8 cellular contexts compared by ENCODE assay signal in the genomic region with DNA sequence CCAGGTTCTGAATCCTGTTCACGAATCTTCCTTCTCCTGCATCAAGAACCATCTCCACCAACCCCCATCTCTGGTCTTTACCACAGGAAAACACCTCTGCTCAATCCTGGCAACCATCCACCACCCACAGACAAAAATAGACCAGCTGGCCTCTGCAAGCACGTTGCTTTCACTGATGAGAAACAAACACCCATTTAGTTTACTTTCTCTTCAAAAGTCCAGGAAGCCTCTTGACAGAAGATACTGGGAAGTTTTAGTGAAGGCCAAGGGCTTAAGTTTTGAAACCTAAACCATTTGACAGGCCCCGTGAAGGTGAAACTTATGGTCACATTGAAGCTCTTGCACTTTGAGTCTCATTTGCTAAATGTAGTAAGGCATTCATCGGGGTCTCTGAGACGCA.
DNase-seq lines count a peak whose midpoint lies in the region; TF ChIP-seq lines count a peak whose summit lies in the region.

No MANE protein-coding gene starts in this region.

- H3K4me3 Mint-ChIP-seq in HFFc6 (no peak overlapping the region), endodermal cell (no peak overlapping the region)

- H3K27me3 ChIP-seq in OCI-LY3 (ENCODE audit: low read depth, low read length) = no peaks in the 10 kb centered on the region
- H3K27me3 ChIP-seq in endodermal cell (ENCODE audit: control insufficient read depth, insufficient read depth, low read length, poor library complexity, severe bottlenecking) = no peaks in the 10 kb centered on the region

- H3K79me2 ChIP-seq in OCI-LY3 (ENCODE audit: low read length) = no peaks in the 10 kb centered on the region

- H3K36me3 ChIP-seq in OCI-LY3 (replicated peaks; ENCODE audit: low read depth, low read length) (no peaks in the 10 kb centered on the region), endodermal cell (ENCODE audit: control insufficient read depth, insufficient read depth, low read length) (no peaks in the 10 kb centered on the region)

- no peak overlapping the region for H2AFZ ChIP-seq in OCI-LY3 (ENCODE audit: low read depth, low read length)

- H3K4me2 ChIP-seq in OCI-LY3 (ENCODE audit: low read length) = peak overlapping the region; percentile 25; the same call in 1 of the 2 replicates

- no peaks in the 10 kb centered on the region for H3K36me3 Mint-ChIP-seq in HFFc6 (ENCODE audit: low read depth)
- no peaks in the 10 kb centered on the region for H3K36me3 Mint-ChIP-seq in endodermal cell (ENCODE audit: low read depth)

- no peak overlapping the region for H3K27ac ChIP-seq in OCI-LY3 (ENCODE audit: low read length)
- no peak overlapping the region for H3K27ac ChIP-seq in endodermal cell (ENCODE audit: low read depth, low read length)

- no peak overlapping the region for H3K9ac ChIP-seq in OCI-LY3 (ENCODE audit: low read length)
- no peak overlapping the region for H3K9ac ChIP-seq in endodermal cell (ENCODE audit: extremely low read depth, low read length, poor library complexity, severe bottlenecking)

- H3K9me3 Mint-ChIP-seq in HFFc6 (no peaks in the 10 kb centered on the region), endodermal cell (no peaks in the 10 kb centered on the region)

- no peak overlapping the region for H3K27ac Mint-ChIP-seq in HFFc6
- no peak overlapping the region for H3K27ac Mint-ChIP-seq in endodermal cell

- no peaks in the 10 kb centered on the region for H4K20me1 ChIP-seq in OCI-LY3 (ENCODE audit: insufficient read depth, low read length)

- no peak overlapping the region for H3K4me3 ChIP-seq in OCI-LY3 (ENCODE audit: low read length)
- H3K4me3 ChIP-seq in fibroblast of the aortic adventitia (ENCODE audit: low read depth, low read length) = no peak overlapping the region
- no peak overlapping the region for H3K4me3 ChIP-seq in endodermal cell (ENCODE audit: low read length)

- DNase-seq in DMS79 treated with DMSO at 0.1 percent for 48 hours (lab: John Stamatoyannopoulos, UW) (peak; percentile 33), DMS79 (lab: John Stamatoyannopoulos, UW) (no peak), HFFc6 (peak; percentile 30), fibroblast of the aortic adventitia (ENCODE audit: low read depth) (peak; percentile 69), endodermal cell (no peak), SKM-1 treated with dmso at 0.1 percent for 144 hours (lab: John Stamatoyannopoulos, UW; ENCODE audit: unreplicated experiment) (no peak)
- no peak for DNase-seq in effector CD4-positive, alpha-beta T cell

- H3K4me1 Mint-ChIP-seq in HFFc6 (ENCODE audit: low read depth) (peaks cover 30% of the 10 kb centered on the region), endodermal cell (peaks cover 10% of the 10 kb centered on the region)

- H3K27me3 Mint-ChIP-seq in HFFc6 (ENCODE audit: insufficient read depth) = peaks cover 4% of the 10 kb centered on the region
- H3K27me3 Mint-ChIP-seq in endodermal cell (ENCODE audit: insufficient read depth) = no peaks in the 10 kb centered on the region

- H3K9me3 ChIP-seq in OCI-LY3 (ENCODE audit: insufficient read depth, low read length) = no peaks in the 10 kb centered on the region
- H3K9me3 ChIP-seq in endodermal cell (ENCODE audit: control insufficient read depth, low read length) = no peaks in the 10 kb centered on the region

- WGBS in endodermal cell (ENCODE audit: insufficient coverage in 1 of 2, insufficient read length in 1 of 2), 2 experiments = 91 to 93% methylated on average over 4 to 5 of the region's 5 CpGs

- H3K4me1 ChIP-seq in OCI-LY3 (ENCODE audit: low read length) (peaks cover 21% of the 10 kb centered on the region), endodermal cell (ENCODE audit: control insufficient read depth, insufficient read depth, low read length) (peaks cover 6% of the 10 kb centered on the region)

- TF ChIP-seq CTCF in HFFc6 (IDR thresholded peaks at IDR 0.05) (no peak), OCI-LY3 (IDR thresholded peaks at IDR 0.05; ENCODE audit: low read depth, low read length) (no peak), fibroblast of the aortic adventitia (IDR thresholded peaks at IDR 0.05; ENCODE audit: insufficient read depth, low read length) (no peak), endodermal cell (conservative IDR thresholded peaks at IDR 0.05) (no peak)

Comparison
In these comparisons a context has a peak if more than half of its experiments do, and no peak if none do; other contexts are left out.
1. DNase-seq: peak in DMS79 treated with DMSO at 0.1 percent for 48 hours (single experiment), HFFc6 (single experiment) and fibroblast of the aortic adventitia (single experiment); none in DMS79 (single experiment), endodermal cell (single experiment), effector CD4-positive, alpha-beta T cell (single experiment) and SKM-1 treated with dmso at 0.1 percent for 144 hours (single experiment).